10 cellular contexts compared by ENCODE assay signal in the genomic region with DNA sequence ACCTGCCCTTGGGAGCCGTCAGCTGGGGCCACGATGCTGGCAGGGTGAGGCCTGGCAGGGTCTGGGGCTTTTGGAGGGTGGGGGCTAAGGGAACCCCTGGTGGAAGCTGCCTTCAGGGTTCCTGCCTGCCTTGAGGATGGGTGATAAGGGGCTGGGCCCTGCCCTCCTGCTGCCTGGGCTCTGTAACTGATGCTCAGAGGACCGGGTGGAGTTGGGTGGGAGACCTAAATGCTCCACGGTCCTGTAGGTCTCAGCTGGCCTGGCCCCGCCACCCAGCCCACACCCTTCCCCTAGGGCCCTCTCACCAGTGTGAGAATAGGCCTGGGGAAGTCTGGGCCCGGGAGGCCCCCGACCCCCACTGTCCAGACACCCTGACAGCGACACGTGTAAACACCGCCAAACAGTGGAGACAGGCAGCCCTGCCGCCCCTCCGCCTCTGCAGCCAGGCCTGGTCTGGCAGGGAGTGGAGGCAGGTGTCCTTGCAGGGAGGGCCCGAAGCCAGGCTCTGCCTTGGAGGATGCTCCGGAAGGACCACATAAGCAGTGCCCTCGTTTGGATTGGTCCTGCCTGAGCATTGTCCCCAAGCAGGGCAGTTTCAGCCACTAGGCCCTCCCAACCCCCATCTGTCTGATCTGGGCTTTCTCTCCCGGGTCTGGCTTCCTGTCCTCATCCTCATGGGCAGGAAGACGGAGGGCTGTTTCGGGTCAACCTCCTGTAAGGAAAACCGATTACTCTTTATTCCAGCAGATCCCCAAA. TPM values are rescaled to one million over a fixed set of nuclear protein-coding genes. Genes with fewer than 3 reads are reported as not detected.
A peak's percentile ranks its signal among the peaks of the same experiment; 100 is the strongest.
DNase-seq lines count a peak whose midpoint lies in the region; ATAC-seq and TF ChIP-seq lines count a peak whose summit lies in the region.
"Had no signal": no experiment of that assay in that cellular context is flagged by ENCODE, and none has a peak within 500 bp of the region (broad histone marks: within the 10 kb centered on the region; RNA-seq: fewer than 3 reads in every experiment).

No MANE protein-coding gene starts in this region.

- H3K27ac ChIP-seq in HEK293 (ENCODE audit: extremely low read depth, low read depth, low read length), result peak overlapping the region; percentile 87; the same call in 1 of the 2 replicates
- H3K27ac ChIP-seq in right cardiac atrium (ENCODE audit: low read length), result peak overlapping the region; percentile 76

- CTCF ChIA-PET in HEK293 (lab: Yijun Ruan, JAX) (no interaction called here), T-cell (lab: Charles Lee) (no interaction called here)

- ATAC-seq in T-cell (replicated peaks in 1 of 4) (no peak), right cardiac atrium (peak in 1 of 2 donors; percentile 0), sciatic nerve (peak; percentile 2), HG03175 (IDR thresholded peaks at IDR 0.05; ENCODE audit: unreplicated experiment) (no peak), GM19463 (IDR thresholded peaks at IDR 0.05; ENCODE audit: unreplicated experiment) (no peak)

- intact Hi-C loops in right cardiac atrium (cut with DNase I) (no loop called here), sciatic nerve (cut with DNase I) (no loop called here)

- no peak for TF ChIP-seq CTCF in HEK293 (tag by site-specific recombination; IDR thresholded peaks at IDR 0.05)

- no peaks in the 10 kb centered on the region for H3K9me3 Mint-ChIP-seq in T-cell
- H3K9me3 Mint-ChIP-seq: activated B cell treated with CpG ODN at 0.5 μM for 24 hours had no signal

- H3K4me1 Mint-ChIP-seq in T-cell, result peaks cover 0 to 8% (median 3%) of the 10 kb centered on the region in 3 donors

- no peaks in the 10 kb centered on the region for H3K9me3 ChIP-seq in HEK293 (ENCODE audit: control insufficient read depth, insufficient read depth, low read depth, low read length)
- no peaks in the 10 kb centered on the region for H3K9me3 ChIP-seq in right cardiac atrium (ENCODE audit: control insufficient read depth, low read length)

- POLR2A ChIA-PET in HEK293 (lab: Yijun Ruan, JAX) (interaction anchor here (0.6 kb wide), 2 partner anchors 141 to 198 kb away, joined by 4 read pairs; no protein-coding TSS in a partner anchor), T-cell (lab: Charles Lee) (no interaction called here)

- H3K4me1 ChIP-seq in HEK293 (ENCODE audit: control insufficient read depth, insufficient read depth, low read length), result peaks cover 21% of the 10 kb centered on the region
- peaks cover 18% of the 10 kb centered on the region for H3K4me1 ChIP-seq in right cardiac atrium (ENCODE audit: control insufficient read depth, insufficient read depth, low read length)

- H3K4me3 ChIP-seq in HEK293 (ENCODE audit: low read depth, low read length), result no peak overlapping the region
- no peak overlapping the region for H3K4me3 ChIP-seq in right cardiac atrium (ENCODE audit: low read length)

- DNase-seq in T-cell (no peak), right cardiac atrium (peak in 2 of 3 donors; percentile 72 to 81), sciatic nerve (ENCODE audit: low spot score) (no peak)
- no peak for DNase-seq in stimulated activated CD4-positive, alpha-beta T cell treated with anti-CD3 and anti-CD28 coated beads, Interleukin-2, amount 100 ng/mL, for 24 hours
- no peak for DNase-seq in stimulated activated CD4-positive, alpha-beta T cell treated with anti-CD3 and anti-CD28 coated beads, Interleukin-4, amount 100 ng/mL, for 1 hour
- DNase-seq: activated B cell treated with CpG ODN at 0.5 μM for 24 hours, NCI-H1092 had no signal

- peaks cover 0 to 8% of the 10 kb centered on the region in 2 experiments; a peak in 1 of 3 replicates for H3K36me3 ChIP-seq in HEK293 (ENCODE audit: control insufficient read depth in 2 of 2, insufficient read depth in 1 of 2, low read length in 2 of 2)

- no peaks in the 10 kb centered on the region for H3K36me3 Mint-ChIP-seq in T-cell

- H3K27me3 Mint-ChIP-seq in T-cell, result peaks cover 32 to 69% of the 10 kb centered on the region in 2 donors

- peak overlapping the region in 2 of 3 donors; percentile 13 to 56 for H3K4me3 Mint-ChIP-seq in T-cell

- WGBS in right cardiac atrium, result 28% methylated on average over 19 of the region's 19 CpGs

- no peak overlapping the region for H3K27ac Mint-ChIP-seq in T-cell
- H3K27ac Mint-ChIP-seq: activated B cell treated with CpG ODN at 0.5 μM for 24 hours had no signal

- H3K27me3 ChIP-seq in right cardiac atrium (ENCODE audit: control insufficient read depth, insufficient read depth), result no peaks in the 10 kb centered on the region

TF ChIP-seq in HEK293, 187 proteins besides CTCF, POLR2A, EP300 and RAD21 (continues in another document):
- 0 out of 2 replicates have a peak, but pooled peaks have one; percentile 21 for TF ChIP-seq ZNF2 (tag by site-specific recombination; IDR thresholded peaks at IDR 0.05)
- TF ChIP-seq ZFP3 (tag by site-specific recombination; IDR thresholded peaks at IDR 0.05; ENCODE audit: low read depth), result no peak
- TF ChIP-seq ZBTB11 (tag by site-specific recombination; conservative IDR thresholded peaks at IDR 0.05; ENCODE audit: low read depth), result peak; percentile 39; the same call in 1 of the 2 replicates
- TF ChIP-seq ZNF777 (tag by site-specific recombination; IDR thresholded peaks at IDR 0.05; ENCODE audit: borderline replicate concordance), result no peak
- TF ChIP-seq HOXD13 (CRISPR knock-in tag; IDR thresholded peaks at IDR 0.05; ENCODE audit: borderline replicate concordance), result no peak
- TF ChIP-seq ZBTB10 (tag by site-specific recombination; IDR thresholded peaks at IDR 0.05), result 0 out of 2 replicates have a peak, but pooled peaks have one; percentile 9
- no peak for TF ChIP-seq ZNF202 (tag by site-specific recombination; IDR thresholded peaks at IDR 0.05; ENCODE audit: borderline replicate concordance)
- TF ChIP-seq SP2 (tag by site-specific recombination; IDR thresholded peaks at IDR 0.05), result peak; percentile 82
- TF ChIP-seq ZNF670 (tag by site-specific recombination; IDR thresholded peaks at IDR 0.05; ENCODE audit: low read depth), result no peak
- TF ChIP-seq ZNF354C (tag by site-specific recombination; IDR thresholded peaks at IDR 0.05; ENCODE audit: borderline replicate concordance, low read depth), result no peak
- TF ChIP-seq SP7 (tag by site-specific recombination; IDR thresholded peaks at IDR 0.05), result 0 out of 2 replicates have a peak, but pooled peaks have one; percentile 11
- TF ChIP-seq SP3 (tag by site-specific recombination; IDR thresholded peaks at IDR 0.05), result peak; percentile 29; the same call in 1 of the 2 replicates
- no peak for TF ChIP-seq GLI4 (tag by site-specific recombination; IDR thresholded peaks at IDR 0.05)
- TF ChIP-seq ZNF707 (tag by site-specific recombination; IDR thresholded peaks at IDR 0.05), result no peak
- peak; percentile 87 for TF ChIP-seq ZBTB17 (tag by site-specific recombination; IDR thresholded peaks at IDR 0.05)
- TF ChIP-seq KLF8 (tag by site-specific recombination; IDR thresholded peaks at IDR 0.05), result peak; percentile 23; the same call in 1 of the 2 replicates
- no peak for TF ChIP-seq OVOL3 (tag by site-specific recombination; IDR thresholded peaks at IDR 0.05)
- peak; percentile 97 for TF ChIP-seq ZNF600 (tag by site-specific recombination; IDR thresholded peaks at IDR 0.05)
- peak; percentile 22 for TF ChIP-seq GLIS1 (tag by site-specific recombination; IDR thresholded peaks at IDR 0.05)
- peak; percentile 9; the same call in 1 of the 2 replicates for TF ChIP-seq ZBTB8A (tag by site-specific recombination; IDR thresholded peaks at IDR 0.05)

RNA-seq across cellular contexts. Expression of gene BAHCC1, which starts 6.5 kb away (rescaled TPM):
- total RNA-seq in T-cell (under 1 TPM; 0.23 to 0.82 (median 0.33) TPM), right cardiac atrium (10 to 100 TPM in 2 of 4 donors, 1 to 10 TPM in 2; 8.3 to 12.8 (median 9.4) TPM), sciatic nerve (47.8 TPM)
- 8.7 TPM for polyA plus RNA-seq in right cardiac atrium

Comparison
In these comparisons a context has a peak if more than half of its experiments do, and no peak if none do; other contexts are left out.
1. DNase-seq: peak in right cardiac atrium (2 of 3); none in T-cell (0 of 34), sciatic nerve (single experiment), stimulated activated CD4-positive, alpha-beta T cell treated with anti-CD3 and anti-CD28 coated beads, Interleukin-2, amount 100 ng/mL, for 24 hours (0 of 2) and stimulated activated CD4-positive, alpha-beta T cell treated with anti-CD3 and anti-CD28 coated beads, Interleukin-4, amount 100 ng/mL, for 1 hour (single experiment).
2. RNA of gene BAHCC1, which starts 6.5 kb away (total RNA-seq): 47.8 TPM in sciatic nerve (single experiment) and 8.3 to 12.8 TPM in right cardiac atrium; 0.23 to 0.82 TPM in T-cell; every median in the first group is over 4 times any median in the second.